11 cellular contexts compared by ENCODE assay signal in the genomic region with DNA sequence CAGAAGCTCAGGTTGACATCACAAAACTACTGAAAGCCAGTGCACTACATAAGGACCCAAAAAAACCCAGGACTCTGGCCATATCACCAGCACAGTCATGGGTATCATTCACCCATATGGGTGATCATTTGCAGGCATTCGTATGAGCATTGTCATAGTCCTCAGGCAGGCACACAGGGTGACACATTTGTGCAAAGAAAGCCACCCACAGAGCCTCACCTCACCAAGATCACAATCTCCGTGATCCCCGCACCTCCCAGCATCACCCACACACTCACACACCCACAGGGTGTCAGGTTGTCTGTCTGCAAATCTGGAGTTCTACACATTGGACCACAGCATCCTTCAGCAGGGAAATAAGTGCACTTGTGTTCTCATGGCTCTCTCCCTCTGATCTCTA.
DNase-seq lines count a peak whose midpoint lies in the region; ATAC-seq lines count a peak whose summit lies in the region.
"Had no signal": no experiment of that assay in that cellular context is flagged by ENCODE, and none has a peak within 500 bp of the region (broad histone marks: within the 10 kb centered on the region; RNA-seq: fewer than 3 reads in every experiment).

No MANE protein-coding gene starts in this region.

- no peak overlapping the region for H3K27ac ChIP-seq in substantia nigra (ENCODE audit: low read depth, low read length, poor library complexity, severe bottlenecking)

- peak overlapping the region; percentile 48 to 73 (median 68) for H3K4me3 Mint-ChIP-seq in immature natural killer cell
- peak overlapping the region; percentile 32 for H3K4me3 Mint-ChIP-seq in stimulated activated effector memory CD8-positive, alpha-beta T cell treated with anti-CD3 and anti-CD28 coated beads, Interleukin-12 subunit alpha, Interleukin-12 subunit beta, amount 100 ng/mL, for 72 hours
- H3K4me3 Mint-ChIP-seq: nephron progenitor cell had no signal

- DNase-seq in T-helper 2 cell (peak in 3 of 5 experiments; percentile 50 to 92 (median 77)), activated T-cell treated with anti-CD3 and anti-CD28 coated beads for 4 hours (peak; percentile 58), immature natural killer cell (peak; percentile 72 to 80 (median 79)), NCI-H345 (lab: John Stamatoyannopoulos, UW) (no peak), substantia nigra (lab: John Stamatoyannopoulos, UW) (no peak), NCI-H446 treated with DMSO at 0.1 percent for 48 hours (lab: John Stamatoyannopoulos, UW) (no peak)
- DNase-seq in stimulated activated effector memory CD8-positive, alpha-beta T cell treated with anti-CD3 and anti-CD28 coated beads, Interleukin-12 subunit alpha, Interleukin-12 subunit beta, amount 100 ng/mL, for 72 hours (ENCODE audit: low spot score in 2 of 2), result peak; percentile 18 to 68
- DNase-seq: effector CD8-positive, alpha-beta T cell; nephron progenitor cell; RPMI8226 had no signal

- H3K36me3 Mint-ChIP-seq in immature natural killer cell, result peaks cover 0 to 3% (median 0%) of the 10 kb centered on the region in 3 donors
- peaks cover 5% of the 10 kb centered on the region for H3K36me3 Mint-ChIP-seq in stimulated activated effector memory CD8-positive, alpha-beta T cell treated with anti-CD3 and anti-CD28 coated beads, Interleukin-12 subunit alpha, Interleukin-12 subunit beta, amount 100 ng/mL, for 72 hours

- no peaks in the 10 kb centered on the region for H3K9me3 Mint-ChIP-seq in immature natural killer cell
- peaks cover 4% of the 10 kb centered on the region for H3K9me3 Mint-ChIP-seq in stimulated activated effector memory CD8-positive, alpha-beta T cell treated with anti-CD3 and anti-CD28 coated beads, Interleukin-12 subunit alpha, Interleukin-12 subunit beta, amount 100 ng/mL, for 72 hours
- H3K9me3 Mint-ChIP-seq: nephron progenitor cell had no signal

- peak; percentile 93 for ATAC-seq in stimulated activated effector memory CD8-positive, alpha-beta T cell treated with anti-CD3 and anti-CD28 coated beads, Interleukin-12 subunit alpha, Interleukin-12 subunit beta, amount 100 ng/mL, for 72 hours
- ATAC-seq: left lobe of liver had no signal

- H3K27ac Mint-ChIP-seq in immature natural killer cell, result peak overlapping the region; percentile 24 to 92 (median 74)
- peak overlapping the region; percentile 77 for H3K27ac Mint-ChIP-seq in stimulated activated effector memory CD8-positive, alpha-beta T cell treated with anti-CD3 and anti-CD28 coated beads, Interleukin-12 subunit alpha, Interleukin-12 subunit beta, amount 100 ng/mL, for 72 hours
- H3K27ac Mint-ChIP-seq: nephron progenitor cell had no signal

- H3K4me1 Mint-ChIP-seq in immature natural killer cell, result peaks cover 45 to 51% of the 10 kb centered on the region in 2 donors
- H3K4me1 Mint-ChIP-seq in stimulated activated effector memory CD8-positive, alpha-beta T cell treated with anti-CD3 and anti-CD28 coated beads, Interleukin-12 subunit alpha, Interleukin-12 subunit beta, amount 100 ng/mL, for 72 hours, result peaks cover 39% of the 10 kb centered on the region

- H3K27me3 Mint-ChIP-seq in immature natural killer cell (ENCODE audit: low read depth in 3 of 3), result peaks cover 0 to 3% (median 3%) of the 10 kb centered on the region in 3 donors

Comparison
In these comparisons a context has a peak if more than half of its experiments do, and no peak if none do; other contexts are left out.
1. DNase-seq: peak in T-helper 2 cell (3 of 5), activated T-cell treated with anti-CD3 and anti-CD28 coated beads for 4 hours (single experiment), immature natural killer cell (3 of 3) and stimulated activated effector memory CD8-positive, alpha-beta T cell treated with anti-CD3 and anti-CD28 coated beads, Interleukin-12 subunit alpha, Interleukin-12 subunit beta, amount 100 ng/mL, for 72 hours (2 of 2); none in NCI-H345 (single experiment), substantia nigra (0 of 49) and NCI-H446 treated with DMSO at 0.1 percent for 48 hours (single experiment).